14 cellular contexts compared by ENCODE assay signal in genomic region chr5:75507841-75508240, GRCh38. TPM values are rescaled to one million over a fixed set of nuclear protein-coding genes. Genes with fewer than 3 reads are reported as not detected.
DNase-seq lines count a peak whose midpoint lies in the region; ATAC-seq and TF ChIP-seq lines count a peak whose summit lies in the region.
"Had no signal": no experiment of that assay in that cellular context is flagged by ENCODE, and none has a peak within 500 bp of the region (broad histone marks: within the 10 kb centered on the region; RNA-seq: fewer than 3 reads in every experiment).

No MANE protein-coding gene starts in this region.

- no peak overlapping the region for H3K18ac ChIP-seq in IMR-90 (ENCODE audit: low read depth, low read length)

- H3K4me2 ChIP-seq in IMR-90 (ENCODE audit: low read depth, low read length) = no peak overlapping the region
- H3K4me2 ChIP-seq: GM23338 had no signal

- no peak overlapping the region for H3K4ac ChIP-seq in IMR-90 (ENCODE audit: low read depth, low read length)

- no peak overlapping the region for H3K9ac ChIP-seq in IMR-90 (ENCODE audit: low read depth, low read length)
- H3K9ac ChIP-seq in endodermal cell (ENCODE audit: extremely low read depth, low read length, poor library complexity, severe bottlenecking) = no peak overlapping the region

- H2BK20ac ChIP-seq in IMR-90 (ENCODE audit: low read depth, low read length) = no peak overlapping the region

- H3K27ac ChIP-seq in IMR-90 (ENCODE audit: insufficient read depth, low read length) = no peak overlapping the region
- H3K27ac ChIP-seq in endodermal cell (ENCODE audit: low read depth, low read length) = no peak overlapping the region

- no peak overlapping the region for H4K91ac ChIP-seq in IMR-90 (ENCODE audit: insufficient read depth, low read depth, low read length)

- CTCF ChIA-PET in IMR-90 (lab: Yijun Ruan, JAX) (no interaction called here), T-cell (lab: Charles Lee) (interaction anchor here in 1 of 2 donors (0.6 kb wide), 1 partner anchor 31 kb away, joined by 5 read pairs; no protein-coding TSS in a partner anchor)

- no peak for TF ChIP-seq CTCF in IMR-90 (conservative IDR thresholded peaks at IDR 0.05; ENCODE audit: low read depth, low read length)
- TF ChIP-seq CTCF in endodermal cell (conservative IDR thresholded peaks at IDR 0.05) = no peak
- no peak for TF ChIP-seq CTCF in type B pancreatic cell (conservative IDR thresholded peaks at IDR 0.05)

- H3K36me3 ChIP-seq in IMR-90 (ENCODE audit: control insufficient read depth, insufficient read depth, low read length) = no peaks in the 10 kb centered on the region
- H3K36me3 ChIP-seq in endodermal cell (ENCODE audit: control insufficient read depth, insufficient read depth, low read length) = peaks cover 21% of the 10 kb centered on the region

- no peaks in the 10 kb centered on the region for H3K9me3 Mint-ChIP-seq in activated T-helper 17 cell treated with anti-CD3 and anti-CD28 coated beads, Interleukin-2, amount 50 U/mL, for 72 hours
- peaks cover 5% of the 10 kb centered on the region for H3K9me3 Mint-ChIP-seq in endodermal cell
- H3K9me3 Mint-ChIP-seq in type B pancreatic cell = peaks cover 5% of the 10 kb centered on the region
- no peaks in the 10 kb centered on the region for H3K9me3 Mint-ChIP-seq in T-cell
- H3K9me3 Mint-ChIP-seq: CD8-positive, alpha-beta memory T cell; GM23338; H9 had no signal

- no peak overlapping the region for H3K27ac Mint-ChIP-seq in activated T-helper 17 cell treated with anti-CD3 and anti-CD28 coated beads, Interleukin-2, amount 50 U/mL, for 72 hours
- H3K27ac Mint-ChIP-seq in endodermal cell = no peak overlapping the region
- peak overlapping the region; percentile 25 for H3K27ac Mint-ChIP-seq in type B pancreatic cell
- H3K27ac Mint-ChIP-seq in T-cell = no peak overlapping the region
- H3K27ac Mint-ChIP-seq: CD8-positive, alpha-beta memory T cell; GM23338 had no signal

- H4K5ac ChIP-seq in IMR-90 (ENCODE audit: low read depth, low read length) = no peak overlapping the region

- no peak overlapping the region for H2BK15ac ChIP-seq in IMR-90 (ENCODE audit: low read depth, low read length)

- dilution Hi-C loops in IMR-90 (cut with HindIII; ENCODE audit: low sequenced_read_pairs, unreplicated experiment) = no loop called here

- no peak overlapping the region for H4K8ac ChIP-seq in IMR-90 (ENCODE audit: low read depth in 2 of 2, low read length in 2 of 2)

- ATAC-seq in IMR-90 (ENCODE audit: low read depth) (no peak), T-cell (replicated peaks in 1 of 4) (no peak)
- no peak for ATAC-seq in activated T-helper 17 cell treated with anti-CD3 and anti-CD28 coated beads, Interleukin-2, amount 50 U/mL, for 72 hours (replicated peaks)
- ATAC-seq: GM23338 had no signal

- no peak overlapping the region for H2BK120ac ChIP-seq in IMR-90 (ENCODE audit: low read depth, low read length)

- H3K56ac ChIP-seq in IMR-90 (ENCODE audit: extremely low read depth, insufficient read depth, low read length) = no peak overlapping the region

- POLR2A ChIA-PET in IMR-90 (lab: Charles Lee; ENCODE audit: unreplicated experiment) (no interaction called here), T-cell (lab: Charles Lee) (no interaction called here)

- no peaks in the 10 kb centered on the region; the same call in 1 of the 2 replicates for H4K20me1 ChIP-seq in IMR-90 (ENCODE audit: insufficient read depth, low read length)

- H3K4me3 Mint-ChIP-seq in activated T-helper 17 cell treated with anti-CD3 and anti-CD28 coated beads, Interleukin-2, amount 50 U/mL, for 72 hours = peak overlapping the region; percentile 93
- H3K4me3 Mint-ChIP-seq in endodermal cell = no peak overlapping the region
- peak overlapping the region; percentile 65 for H3K4me3 Mint-ChIP-seq in type B pancreatic cell
- H3K4me3 Mint-ChIP-seq in T-cell = no peak overlapping the region
- H3K4me3 Mint-ChIP-seq: CD14-positive monocyte, GM23338, H9 had no signal

- no peak overlapping the region for H3K23ac ChIP-seq in IMR-90 (ENCODE audit: low read depth, low read length)

- TF ChIP-seq POLR2A in IMR-90 (IDR thresholded peaks at IDR 0.05; ENCODE audit: low read depth, low read length) = no peak

- peaks cover 26% of the 10 kb centered on the region for H3K4me1 Mint-ChIP-seq in activated T-helper 17 cell treated with anti-CD3 and anti-CD28 coated beads, Interleukin-2, amount 50 U/mL, for 72 hours
- peaks cover 21% of the 10 kb centered on the region for H3K4me1 Mint-ChIP-seq in endodermal cell
- peaks cover 31% of the 10 kb centered on the region for H3K4me1 Mint-ChIP-seq in type B pancreatic cell (ENCODE audit: unreplicated experiment)
- peaks cover 59 to 63% (median 60%) of the 10 kb centered on the region in 3 donors for H3K4me1 Mint-ChIP-seq in T-cell

- no peaks in the 10 kb centered on the region for H3K27me3 Mint-ChIP-seq in activated T-helper 17 cell treated with anti-CD3 and anti-CD28 coated beads, Interleukin-2, amount 50 U/mL, for 72 hours
- H3K27me3 Mint-ChIP-seq in endodermal cell (ENCODE audit: insufficient read depth) (no peaks in the 10 kb centered on the region), type B pancreatic cell (no peaks in the 10 kb centered on the region), T-cell (no peaks in the 10 kb centered on the region)
- H3K27me3 Mint-ChIP-seq: CD8-positive, alpha-beta memory T cell had no signal

- H2BK5ac ChIP-seq in IMR-90 (ENCODE audit: low read depth, low read length, poor library complexity, severe bottlenecking) = no peak overlapping the region

- DNase-seq in IMR-90 (no peak), endodermal cell (no peak), type B pancreatic cell (ENCODE audit: extremely low spot score, unreplicated experiment) (no peak), DMS 273 treated with DMSO at 0.1 percent for 48 hours (lab: John Stamatoyannopoulos, UW) (no peak), T-cell (no peak), activated gamma-delta T cell treated with Interleukin-2 at 50 U/mL for 16 hours (no peak)
- DNase-seq: Caco-2; CD8-positive, alpha-beta memory T cell; DMS53; H9; KBM-7 had no signal

- BruUV-seq in IMR-90 (replicated peaks; lab: Mats Ljungman, UMichigan) = no TSS peak

- WGBS in IMR-90 (ENCODE audit: extremely low coverage in 2 of 2, insufficient read length in 1 of 2), 2 experiments = no CpG with 5 or more reads among the region's 1 CpG
- WGBS in endodermal cell (ENCODE audit: insufficient coverage in 1 of 2, insufficient read length in 1 of 2), 2 experiments = 93 to 100% methylated on average over 1 of the region's 1 CpG

- peaks cover 0 to 54% of the 10 kb centered on the region in 2 experiments for H3K79me1 ChIP-seq in IMR-90 (ENCODE audit: low read depth in 1 of 2, low read length in 2 of 2)

- H3K36me3 Mint-ChIP-seq in activated T-helper 17 cell treated with anti-CD3 and anti-CD28 coated beads, Interleukin-2, amount 50 U/mL, for 72 hours (ENCODE audit: low read depth) = peaks cover 43% of the 10 kb centered on the region
- H3K36me3 Mint-ChIP-seq in endodermal cell (ENCODE audit: low read depth) (peaks cover 30% of the 10 kb centered on the region), type B pancreatic cell (peaks cover 14% of the 10 kb centered on the region), T-cell (peaks cover 19% of the 10 kb centered on the region)

- no peaks in the 10 kb centered on the region for H3K4me1 ChIP-seq in IMR-90 (ENCODE audit: control insufficient read depth, insufficient read depth, low read length)
- H3K4me1 ChIP-seq in endodermal cell (ENCODE audit: control insufficient read depth, insufficient read depth, low read length) = no peaks in the 10 kb centered on the region

- intact Hi-C loops in IMR-90 (cut with micrococcal nuclease) = no loop called here

- no peak overlapping the region for H3K14ac ChIP-seq in IMR-90 (replicated peaks; ENCODE audit: low read depth, low read length)

- no peak overlapping the region for H2AK5ac ChIP-seq in IMR-90 (ENCODE audit: low read depth, low read length)

- no peak for TF ChIP-seq RAD21 in IMR-90 (IDR thresholded peaks at IDR 0.05; ENCODE audit: low read length)

- no peak overlapping the region for H2AFZ ChIP-seq in IMR-90 (replicated peaks; ENCODE audit: low read length, poor library complexity)
- H2AFZ ChIP-seq: GM23338 had no signal

- H3K9me3 ChIP-seq in IMR-90 (ENCODE audit: control insufficient read depth, insufficient read depth, low read length) = no peaks in the 10 kb centered on the region
- H3K9me3 ChIP-seq in endodermal cell (ENCODE audit: control insufficient read depth, low read length) = peaks cover 11% of the 10 kb centered on the region
- H3K9me3 ChIP-seq: Caco-2 had no signal

- H3K27me3 ChIP-seq in IMR-90 (ENCODE audit: control insufficient read depth, insufficient read depth, low read length) (no peaks in the 10 kb centered on the region), endodermal cell (ENCODE audit: control insufficient read depth, insufficient read depth, low read length, poor library complexity, severe bottlenecking) (no peaks in the 10 kb centered on the region)

- H3K4me3 ChIP-seq in IMR-90 (ENCODE audit: insufficient read depth, low read depth, low read length) (no peak overlapping the region), endodermal cell (ENCODE audit: low read length) (peak overlapping the region; percentile 98)
- H3K4me3 ChIP-seq: GM23338 had no signal

- H2AK9ac ChIP-seq in IMR-90 (replicated peaks; ENCODE audit: low read depth, low read length, poor library complexity) = no peak overlapping the region

- no peaks in the 10 kb centered on the region for H3K9me1 ChIP-seq in IMR-90 (ENCODE audit: insufficient read depth, low read length)

- in situ Hi-C loops in IMR-90 (cut with MboI; ENCODE audit: low sequenced_read_pairs) = no loop called here

RNA-seq across cellular contexts. Expression of gene CERT1, which starts 3.6 kb away (rescaled TPM):
- total RNA-seq in IMR-90 (2012; rRNA removed) (7.2 and 10.3 TPM in 2 replicates), endodermal cell (10 to 100 TPM; 51.0 to 73.5 TPM), type B pancreatic cell (ENCODE audit: low replicate concordance) (55.6 and 66.0 TPM in 2 replicates), T-cell (10 to 100 TPM; 35.7 to 39.4 (median 38.0) TPM)
- polyA plus RNA-seq in IMR-90 (2012; rRNA removed) = 6.0 and 7.2 TPM in 2 replicates
- polyA plus RNA-seq in IMR-90 (2012; cell fraction: cytosol; rRNA removed) = 2.3 and 2.7 TPM in 2 replicates
- polyA plus RNA-seq in IMR-90 (2012; cell fraction: nucleus; rRNA removed; ENCODE audit: low replicate concordance) = 2.8 and 5.9 TPM in 2 replicates
- total RNA-seq in activated T-helper 17 cell treated with anti-CD3 and anti-CD28 coated beads, Interleukin-2, amount 50 U/mL, for 72 hours = 10 to 100 TPM; 24.9 to 40.3 TPM
- 25.8 TPM for polyA plus RNA-seq in endodermal cell (2013, experiment 1 of 2)
- polyA plus RNA-seq in endodermal cell (2013, experiment 2 of 2) = 29.1 TPM

RNA-seq across cellular contexts. Expression of gene POLK, which starts 3.9 kb away (rescaled TPM):
- total RNA-seq in IMR-90 (2012; rRNA removed) = 24.4 and 34.2 TPM in 2 replicates
- 9.6 and 10.4 TPM in 2 replicates for polyA plus RNA-seq in IMR-90 (2012; rRNA removed)
- polyA plus RNA-seq in IMR-90 (2012; cell fraction: cytosol; rRNA removed) = 0.56 and 1.00 TPM in 2 replicates
- polyA plus RNA-seq in IMR-90 (2012; cell fraction: nucleus; rRNA removed; ENCODE audit: low replicate concordance) = 2.3 and 23.9 TPM in 2 replicates
- 10 to 100 TPM; 28.7 to 44.4 TPM for total RNA-seq in activated T-helper 17 cell treated with anti-CD3 and anti-CD28 coated beads, Interleukin-2, amount 50 U/mL, for 72 hours
- total RNA-seq in endodermal cell = 10 to 100 TPM; 11.3 to 14.8 TPM
- 15.2 TPM for polyA plus RNA-seq in endodermal cell (2013, experiment 1 of 2)
- polyA plus RNA-seq in endodermal cell (2013, experiment 2 of 2) = 15.4 TPM
- total RNA-seq in type B pancreatic cell (ENCODE audit: low replicate concordance) = 13.8 and 21.2 TPM in 2 replicates
- 10 to 100 TPM; 21.8 to 26.2 (median 25.0) TPM for total RNA-seq in T-cell

Comparison
In these comparisons a context has a peak if more than half of its experiments do, and no peak if none do; other contexts are left out.
1. H3K4me3 Mint-ChIP-seq: peak in activated T-helper 17 cell treated with anti-CD3 and anti-CD28 coated beads, Interleukin-2, amount 50 U/mL, for 72 hours (single experiment) and type B pancreatic cell (single experiment); none in endodermal cell (single experiment) and T-cell (0 of 3).